In the genomic region with DNA sequence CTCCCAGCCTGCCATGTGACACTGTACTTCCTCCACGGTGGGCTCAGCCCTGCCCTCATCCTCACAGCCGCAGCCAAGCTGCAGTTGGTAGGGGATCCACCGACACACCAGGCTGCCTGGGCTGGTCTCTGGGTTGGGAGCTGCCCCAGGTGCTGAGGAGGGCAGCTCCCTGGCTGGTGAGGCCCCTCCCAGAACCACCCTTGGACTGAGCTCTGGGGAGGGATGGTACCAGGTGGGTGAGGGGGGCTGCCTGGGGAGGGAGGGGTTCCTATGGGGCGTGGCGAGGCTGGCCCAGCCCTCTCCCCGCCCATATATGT, we compare ENCODE assay signal across 10 cellular contexts. TPM values are rescaled to one million over a fixed set of nuclear protein-coding genes. Genes with fewer than 3 reads are reported as not detected.
DNase-seq lines count a peak whose midpoint lies in the region; ATAC-seq and TF ChIP-seq lines count a peak whose summit lies in the region.
"Had no signal": no experiment of that assay in that cellular context is flagged by ENCODE, and none has a peak within 500 bp of the region (broad histone marks: within the 10 kb centered on the region; RNA-seq: fewer than 3 reads in every experiment).

No MANE protein-coding gene starts in this region.

- no peak for TF ChIP-seq POLR2A in uterus (IDR thresholded peaks at IDR 0.05)

- H3K36me3 Mint-ChIP-seq in activated T-cell treated with anti-CD3 and anti-CD28 coated beads, Interleukin-2, amount 50 U/mL, for 24 hours (ENCODE audit: low read depth), result peaks cover 61% of the 10 kb centered on the region
- no peaks in the 10 kb centered on the region for H3K36me3 Mint-ChIP-seq in glutamatergic neuron (ENCODE audit: unreplicated experiment)

- H3K36me3 ChIP-seq in kidney epithelial cell (ENCODE audit: control insufficient read depth, insufficient read depth, low read length) (no peaks in the 10 kb centered on the region), upper lobe of right lung (peaks cover 15% of the 10 kb centered on the region), uterus (no peaks in the 10 kb centered on the region)

- in situ Hi-C loops in GM13976 (cut with MboI; ENCODE audit: low sequenced_read_pairs, unreplicated experiment), result no loop called here

- H3K9me3 ChIP-seq in upper lobe of right lung (no peaks in the 10 kb centered on the region), uterus (no peaks in the 10 kb centered on the region)

- H3K4me1 ChIP-seq in upper lobe of right lung (peaks cover 16% of the 10 kb centered on the region), uterus (peaks cover 0 to 8% of the 10 kb centered on the region in 2 donors)

- ATAC-seq in upper lobe of right lung, result peak; percentile 7

- H3K27me3 Mint-ChIP-seq in activated T-cell treated with anti-CD3 and anti-CD28 coated beads, Interleukin-2, amount 50 U/mL, for 24 hours, result no peaks in the 10 kb centered on the region
- peaks cover 14% of the 10 kb centered on the region for H3K27me3 Mint-ChIP-seq in glutamatergic neuron (ENCODE audit: unreplicated experiment)
- H3K27me3 Mint-ChIP-seq: CD4-positive, alpha-beta memory T cell had no signal

- H3K9me3 Mint-ChIP-seq in activated T-cell treated with anti-CD3 and anti-CD28 coated beads, Interleukin-2, amount 50 U/mL, for 24 hours, result no peaks in the 10 kb centered on the region
- H3K9me3 Mint-ChIP-seq in glutamatergic neuron (ENCODE audit: unreplicated experiment), result peaks cover 1% of the 10 kb centered on the region

- intact Hi-C loops in upper lobe of right lung (cut with DNase I), result no loop called here
- intact Hi-C loops in uterus (cut with DNase I; ENCODE audit: low total_unique reads), result no loop called here

- peak overlapping the region; percentile 71 for H3K27ac Mint-ChIP-seq in activated T-cell treated with anti-CD3 and anti-CD28 coated beads, Interleukin-2, amount 50 U/mL, for 24 hours
- no peak overlapping the region for H3K27ac Mint-ChIP-seq in glutamatergic neuron (ENCODE audit: unreplicated experiment)

- H3K27me3 ChIP-seq in kidney epithelial cell (ENCODE audit: control insufficient read depth, insufficient read depth, low read length), result no peaks in the 10 kb centered on the region
- no peaks in the 10 kb centered on the region for H3K27me3 ChIP-seq in upper lobe of right lung
- no peaks in the 10 kb centered on the region for H3K27me3 ChIP-seq in uterus

- H3K27ac ChIP-seq in upper lobe of right lung (no peak overlapping the region), uterus (no peak overlapping the region)
- H3K27ac ChIP-seq: WERI-Rb-1 had no signal

- peak overlapping the region; percentile 64 for H3K4me3 ChIP-seq in kidney epithelial cell (ENCODE audit: low read depth, low read length)
- peak overlapping the region; percentile 29 for H3K4me3 ChIP-seq in upper lobe of right lung
- H3K4me3 ChIP-seq in uterus, result no peak overlapping the region

- TF ChIP-seq CTCF in kidney epithelial cell (IDR thresholded peaks at IDR 0.05; ENCODE audit: insufficient read depth, low read length, poor library complexity, severe bottlenecking) (no peak), upper lobe of right lung (IDR thresholded peaks at IDR 0.05) (no peak), uterus (IDR thresholded peaks at IDR 0.05) (no peak), GM13976 (IDR thresholded peaks at IDR 0.05; ENCODE audit: borderline replicate concordance, control extremely low read depth, extremely low read depth, insufficient read depth, missing control alignments) (no peak), glutamatergic neuron (IDR thresholded peaks at IDR 0.05; ENCODE audit: partially characterized antibody, unreplicated experiment) (no peak)

- H3K4me3 Mint-ChIP-seq in activated T-cell treated with anti-CD3 and anti-CD28 coated beads, Interleukin-2, amount 50 U/mL, for 24 hours, result no peak overlapping the region
- no peak overlapping the region for H3K4me3 Mint-ChIP-seq in glutamatergic neuron (ENCODE audit: unreplicated experiment)

- no peak for DNase-seq in activated T-cell treated with anti-CD3 and anti-CD28 coated beads, Interleukin-2, amount 50 U/mL, for 24 hours
- no peak for DNase-seq in activated T-cell treated with anti-CD3 and anti-CD28 coated beads, Interleukin-2, amount 50 U/mL, for 1 hour
- DNase-seq in astrocyte of the hippocampus (ENCODE audit: low read depth, low spot score) (peak; percentile 73), kidney epithelial cell (ENCODE audit: low read depth) (no peak), upper lobe of right lung (peak; percentile 62), uterus (no peak), GM13976 (ENCODE audit: low spot score) (no peak), glutamatergic neuron (no peak)
- DNase-seq: WERI-Rb-1 had no signal

- H3K4me1 Mint-ChIP-seq in activated T-cell treated with anti-CD3 and anti-CD28 coated beads, Interleukin-2, amount 50 U/mL, for 24 hours (ENCODE audit: low read depth), result peaks cover 45% of the 10 kb centered on the region
- peaks cover 2% of the 10 kb centered on the region for H3K4me1 Mint-ChIP-seq in glutamatergic neuron (ENCODE audit: low read depth, unreplicated experiment)

RNA-seq across cellular contexts. Expression of a gene that starts 0.2 kb away (rescaled TPM):
- 97.0 and 119 TPM in 2 replicates for total RNA-seq in kidney epithelial cell
- 14.4 TPM for total RNA-seq in upper lobe of right lung
- total RNA-seq in uterus, result 1 to 10 TPM in 1 of 4 donors, under 1 TPM in 1, not detected in 2; 0.83 to 4.1 TPM
- total RNA-seq in glutamatergic neuron (ENCODE audit: unreplicated experiment), result not detected
- total RNA-seq: CD4-positive, alpha-beta memory T cell had no signal

RNA-seq across cellular contexts. Expression of a gene that starts 11.5 kb away (rescaled TPM):
- total RNA-seq in kidney epithelial cell, result 47.7 and 56.9 TPM in 2 replicates
- 49.4 TPM for total RNA-seq in upper lobe of right lung
- total RNA-seq in uterus, result 10 to 100 TPM; 26.1 to 59.8 (median 33.5) TPM
- 51.9 TPM for total RNA-seq in glutamatergic neuron (ENCODE audit: unreplicated experiment)

RNA-seq across cellular contexts. Expression of a gene that starts 11.6 kb away (rescaled TPM):
- total RNA-seq in kidney epithelial cell (39.8 and 42.6 TPM in 2 replicates), upper lobe of right lung (27.6 TPM), uterus (10 to 100 TPM in 3 of 4 donors, 1 to 10 TPM in 1; 1.5 to 37.9 (median 15.3) TPM), glutamatergic neuron (ENCODE audit: unreplicated experiment) (41.5 TPM)

RNA-seq across cellular contexts. Expression of a gene that starts 38.2 kb away (rescaled TPM):
- total RNA-seq in kidney epithelial cell (18.6 and 30.7 TPM in 2 replicates), upper lobe of right lung (26.7 TPM), uterus (10 to 100 TPM; 17.4 to 56.5 (median 26.6) TPM), glutamatergic neuron (ENCODE audit: unreplicated experiment) (36.3 TPM)

RNA-seq across cellular contexts. Expression of a gene that starts 40.2 kb away (rescaled TPM):
- total RNA-seq in kidney epithelial cell, result 9.4 and 14.0 TPM in 2 replicates
- 7.8 TPM for total RNA-seq in upper lobe of right lung
- 10 to 100 TPM in 1 of 4 donors, 1 to 10 TPM in 3; 2.6 to 10.5 (median 8.4) TPM for total RNA-seq in uterus
- 16.6 TPM for total RNA-seq in glutamatergic neuron (ENCODE audit: unreplicated experiment)

Comparison
In these comparisons a context has a peak if more than half of its experiments do, and no peak if none do; other contexts are left out.
1. DNase-seq: peak in astrocyte of the hippocampus (single experiment) and upper lobe of right lung (single experiment); none in activated T-cell treated with anti-CD3 and anti-CD28 coated beads, Interleukin-2, amount 50 U/mL, for 24 hours (single experiment), activated T-cell treated with anti-CD3 and anti-CD28 coated beads, Interleukin-2, amount 50 U/mL, for 1 hour (single experiment), kidney epithelial cell (single experiment), uterus (0 of 2), GM13976 (single experiment) and glutamatergic neuron (single experiment).
2. H3K4me3 ChIP-seq: peak in kidney epithelial cell (single experiment) and upper lobe of right lung (single experiment); none in uterus (0 of 2).